17 cellular contexts compared by ENCODE assay signal in the genomic region with DNA sequence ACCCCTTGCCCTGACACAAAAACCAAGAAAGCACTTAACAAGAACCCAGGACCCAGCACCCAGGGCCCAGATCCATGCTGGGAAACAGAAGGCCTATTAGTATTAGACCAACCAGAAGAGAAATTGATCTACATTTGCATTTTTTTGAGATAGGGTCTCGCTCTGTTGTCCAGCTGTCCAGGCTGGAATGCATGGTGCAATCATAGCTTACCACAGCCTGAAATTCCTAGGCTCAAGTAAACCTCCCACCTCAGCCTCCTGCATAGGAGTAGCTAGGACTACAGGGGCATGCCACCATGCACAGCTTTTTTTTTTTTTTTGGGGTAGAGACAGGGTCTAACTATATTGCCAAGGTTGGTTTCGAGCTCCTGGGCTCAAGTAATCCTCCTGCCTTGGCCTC. TPM values are rescaled to one million over a fixed set of nuclear protein-coding genes. Genes with fewer than 3 reads are reported as not detected.
DNase-seq lines count a peak whose midpoint lies in the region; ATAC-seq, FAIRE-seq and TF ChIP-seq lines count a peak whose summit lies in the region.
"Had no signal": no experiment of that assay in that cellular context is flagged by ENCODE, and none has a peak within 500 bp of the region (broad histone marks: within the 10 kb centered on the region; RNA-seq: fewer than 3 reads in every experiment).

No MANE protein-coding gene starts in this region.

- peak overlapping the region; percentile 90 to 97 for H3K27ac ChIP-seq in A549
- H3K27ac ChIP-seq in CD4-positive, CD25-positive, alpha-beta regulatory T cell (ENCODE audit: insufficient read depth, low read length, poor library complexity, severe bottlenecking): no peak overlapping the region

- 98% methylated on average over 2 of the region's 2 CpGs for WGBS in A549 (ENCODE audit: missing lambda C conversion rate)

- H3K4me1 Mint-ChIP-seq in CD4-positive, CD25-positive, alpha-beta regulatory T cell: peaks cover 18 to 94% (median 78%) of the 10 kb centered on the region in 4 donors
- peaks cover 93% of the 10 kb centered on the region for H3K4me1 Mint-ChIP-seq in activated T-helper 1 cell treated with anti-CD3 and anti-CD28 coated beads, Interleukin-12 subunit alpha, Interleukin-12 subunit beta, Interleukin-2, Interleukin-4 antibody, amounts not matched to agents 30 ng/mL and 10 ng/mL and 1 ng/mL, durations not matched to agents 14 hours and 24 hours and 36 hours (ENCODE audit: low read depth)
- peaks cover 77 to 97% (median 87%) of the 10 kb centered on the region in 3 donors for H3K4me1 Mint-ChIP-seq in naive B cell

- H3K27me3 Mint-ChIP-seq in CD4-positive, CD25-positive, alpha-beta regulatory T cell: no peaks in the 10 kb centered on the region
- no peaks in the 10 kb centered on the region for H3K27me3 Mint-ChIP-seq in activated T-helper 1 cell treated with anti-CD3 and anti-CD28 coated beads, Interleukin-12 subunit alpha, Interleukin-12 subunit beta, Interleukin-2, Interleukin-4 antibody, amounts not matched to agents 30 ng/mL and 10 ng/mL and 1 ng/mL, durations not matched to agents 14 hours and 24 hours and 36 hours (ENCODE audit: insufficient read depth)
- no peaks in the 10 kb centered on the region for H3K27me3 Mint-ChIP-seq in naive B cell

- peak overlapping the region; percentile 87; the same call in 2 of the 3 replicates for H3K4me2 ChIP-seq in A549

- no peak for TF ChIP-seq CTCF in A549 (IDR thresholded peaks at IDR 0.05)

- no peak for ATAC-seq in A549
- no peak for ATAC-seq in CD4-positive, CD25-positive, alpha-beta regulatory T cell (ENCODE audit: low read depth in 2 of 2)
- ATAC-seq in naive B cell (ENCODE audit: low read depth in 2 of 2): no peak
- ATAC-seq: gastroesophageal sphincter, mucosa of descending colon had no signal

- no peaks in the 10 kb centered on the region for H3K36me3 ChIP-seq in CD4-positive, CD25-positive, alpha-beta regulatory T cell (ENCODE audit: control insufficient read depth, insufficient read depth, low read length)

- H3K9me3 ChIP-seq in A549: no peaks in the 10 kb centered on the region
- H3K9me3 ChIP-seq in CD4-positive, CD25-positive, alpha-beta regulatory T cell (ENCODE audit: control insufficient read depth in 2 of 2, low read length in 2 of 2): no peaks in the 10 kb centered on the region
- H3K9me3 ChIP-seq: gastroesophageal sphincter, mucosa of descending colon had no signal

- no peak for TF ChIP-seq EP300 in A549 (IDR thresholded peaks at IDR 0.05)

- no peaks in the 10 kb centered on the region for H3K27me3 ChIP-seq in CD4-positive, CD25-positive, alpha-beta regulatory T cell (ENCODE audit: control insufficient read depth, insufficient read depth, low read length)
- H3K27me3 ChIP-seq: gastroesophageal sphincter had no signal

- no peaks in the 10 kb centered on the region for H3K9me3 Mint-ChIP-seq in CD4-positive, CD25-positive, alpha-beta regulatory T cell
- no peaks in the 10 kb centered on the region for H3K9me3 Mint-ChIP-seq in activated T-helper 1 cell treated with anti-CD3 and anti-CD28 coated beads, Interleukin-12 subunit alpha, Interleukin-12 subunit beta, Interleukin-2, Interleukin-4 antibody, amounts not matched to agents 30 ng/mL and 10 ng/mL and 1 ng/mL, durations not matched to agents 14 hours and 24 hours and 36 hours
- peaks cover 0 to 1% (median 0%) of the 10 kb centered on the region in 7 donors for H3K9me3 Mint-ChIP-seq in naive B cell

- POLR2A ChIA-PET in A549 (lab: Yijun Ruan, JAX): no interaction called here

- H3K36me3 Mint-ChIP-seq in CD4-positive, CD25-positive, alpha-beta regulatory T cell: peaks cover 12% of the 10 kb centered on the region
- peaks cover 18% of the 10 kb centered on the region for H3K36me3 Mint-ChIP-seq in activated T-helper 1 cell treated with anti-CD3 and anti-CD28 coated beads, Interleukin-12 subunit alpha, Interleukin-12 subunit beta, Interleukin-2, Interleukin-4 antibody, amounts not matched to agents 30 ng/mL and 10 ng/mL and 1 ng/mL, durations not matched to agents 14 hours and 24 hours and 36 hours (ENCODE audit: low read depth)
- peaks cover 8 to 10% of the 10 kb centered on the region in 2 donors for H3K36me3 Mint-ChIP-seq in naive B cell

- H3K27ac Mint-ChIP-seq in CD4-positive, CD25-positive, alpha-beta regulatory T cell: peak overlapping the region in 2 of 3 donors; percentile 43 to 57
- peak overlapping the region; percentile 75 for H3K27ac Mint-ChIP-seq in activated T-helper 1 cell treated with anti-CD3 and anti-CD28 coated beads, Interleukin-12 subunit alpha, Interleukin-12 subunit beta, Interleukin-2, Interleukin-4 antibody, amounts not matched to agents 30 ng/mL and 10 ng/mL and 1 ng/mL, durations not matched to agents 14 hours and 24 hours and 36 hours
- peak overlapping the region in 4 of 6 donors; percentile 42 to 85 (median 62) for H3K27ac Mint-ChIP-seq in naive B cell

- H3K4me3 ChIP-seq in A549: no peak overlapping the region
- no peak overlapping the region for H3K4me3 ChIP-seq in CD4-positive, CD25-positive, alpha-beta regulatory T cell (ENCODE audit: low read depth, low read length)
- H3K4me3 ChIP-seq: gastroesophageal sphincter, mucosa of descending colon had no signal

- peaks cover 78% of the 10 kb centered on the region for H3K4me1 ChIP-seq in A549
- peaks cover 86% of the 10 kb centered on the region for H3K4me1 ChIP-seq in CD4-positive, CD25-positive, alpha-beta regulatory T cell (ENCODE audit: control insufficient read depth, insufficient read depth, low read length, poor library complexity, severe bottlenecking)

- TF ChIP-seq RAD21 in A549 (conservative IDR thresholded peaks at IDR 0.05 in 1 of 2, IDR thresholded peaks at IDR 0.05 in 1 of 2): no peak

- DNase-seq in A549 (ENCODE audit: low read depth in 1 of 2, low spot score in 1 of 2): no peak
- no peak for DNase-seq in CD4-positive, CD25-positive, alpha-beta regulatory T cell
- no peak for DNase-seq in activated T-helper 1 cell treated with anti-CD3 and anti-CD28 coated beads, Interleukin-12 subunit alpha, Interleukin-12 subunit beta, Interleukin-2, Interleukin-4 antibody, amounts not matched to agents 30 ng/mL and 10 ng/mL and 1 ng/mL, durations not matched to agents 14 hours and 24 hours and 36 hours (ENCODE audit: low spot score)
- DNase-seq in naive B cell: no peak
- no peak for DNase-seq in middle frontal gyrus (ENCODE audit: extremely low spot score, low spot score)
- no peak for DNase-seq in NCI-H1694 treated with DMSO at 0.1 percent for 48 hours (lab: John Stamatoyannopoulos, UW)
- no peak for DNase-seq in NCI-H2081 treated with DMSO at 0.1 percent for 48 hours (lab: John Stamatoyannopoulos, UW)
- no peak for DNase-seq in NCI-H2196 (lab: John Stamatoyannopoulos, UW; ENCODE audit: unreplicated experiment)
- DNase-seq: activated CD4-positive, alpha-beta T cell treated with anti-CD3 and anti-CD28 coated beads for 4 hours; activated gamma-delta T cell treated with Interleukin-2 at 50 U/mL for 16 hours; C1 segment of cervical spinal cord; islet precursor cell; mucosa of descending colon; stimulated activated CD8-positive, alpha-beta memory T cell treated with anti-CD3 and anti-CD28 coated beads, Interleukin-4, amount 100 ng/mL, for 48 hours; SW 1271 had no signal

- CTCF ChIA-PET in A549 (lab: Yijun Ruan, JAX): interaction anchor here (0.8 to 3.9 kb wide), 2 partner anchors 15 to 27 kb away, joined by 3 to 27 read pairs; no protein-coding TSS in a partner anchor

- intact Hi-C loops in activated T-helper 1 cell treated with anti-CD3 and anti-CD28 coated beads, Interleukin-12 subunit alpha, Interleukin-12 subunit beta, Interleukin-2, Interleukin-4 antibody, amounts not matched to agents 30 ng/mL and 10 ng/mL and 1 ng/mL, durations not matched to agents 14 hours and 24 hours and 36 hours (cut with micrococcal nuclease): no loop called here

- no peak for FAIRE-seq in A549 (lab: Jason Lieb, UNC)
- FAIRE-seq: G401.6 had no signal

- TF ChIP-seq POLR2A in A549 (IDR thresholded peaks at IDR 0.05; ENCODE audit: low read length): no peak

- H3K4me3 Mint-ChIP-seq in CD4-positive, CD25-positive, alpha-beta regulatory T cell: peak overlapping the region in 3 of 4 donors; percentile 46 to 75 (median 59)
- peak overlapping the region; percentile 23 for H3K4me3 Mint-ChIP-seq in activated T-helper 1 cell treated with anti-CD3 and anti-CD28 coated beads, Interleukin-12 subunit alpha, Interleukin-12 subunit beta, Interleukin-2, Interleukin-4 antibody, amounts not matched to agents 30 ng/mL and 10 ng/mL and 1 ng/mL, durations not matched to agents 14 hours and 24 hours and 36 hours
- H3K4me3 Mint-ChIP-seq in naive B cell: peak overlapping the region in 6 of 8 donors; percentile 10 to 79 (median 36)

TF ChIP-seq in A549, 52 proteins besides CTCF, POLR2A, EP300 and RAD21 (continues in another document):
- TF ChIP-seq RFX5 (IDR thresholded peaks at IDR 0.05) (no peak), CHD2 (IDR thresholded peaks at IDR 0.05; ENCODE audit: low read length, partially characterized antibody) (no peak)

RNA-seq across cellular contexts. Expression of gene CCDC12, which starts 26.4 kb away (rescaled TPM):
- 21.7 and 34.8 TPM in 2 replicates for polyA plus RNA-seq in A549 (2011; rRNA removed)
- polyA plus RNA-seq in A549 (2012; cell fraction: cytosol; rRNA removed): 53.8 and 83.7 TPM in 2 replicates
- polyA plus RNA-seq in A549 (2012; cell fraction: nucleus; rRNA removed): 44.0 and 54.7 TPM in 2 replicates
- 74.2 to 81.0 TPM (median 79.2 TPM) in 3 replicates for polyA plus RNA-seq in A549 (2017; fragmentation: RNase III; extraction: RNeasy Plus Mini Kit Qiagen cat#74134 plus additional on column Dnase treatment)
- 30.5 and 33.9 TPM in 2 replicates for polyA minus RNA-seq in A549 (2011; rRNA and poly(A)+ RNA removed)
- 71.8 TPM for total RNA-seq in CD4-positive, CD25-positive, alpha-beta regulatory T cell
- 100 to 1,000 TPM in 3 of 4 donors, 10 to 100 TPM in 1; 90.4 to 116 (median 106) TPM for polyA plus RNA-seq in CD4-positive, CD25-positive, alpha-beta regulatory T cell
- 68.7 and 69.1 TPM in 2 replicates for total RNA-seq in activated T-helper 1 cell treated with anti-CD3 and anti-CD28 coated beads, Interleukin-12 subunit alpha, Interleukin-12 subunit beta, Interleukin-2, Interleukin-4 antibody, amounts not matched to agents 30 ng/mL and 10 ng/mL and 1 ng/mL, durations not matched to agents 14 hours and 24 hours and 36 hours
- polyA plus RNA-seq in naive B cell (ENCODE audit: low read depth in 6 of 6): 100 to 1,000 TPM; 119 to 157 (median 123) TPM

RNA-seq across cellular contexts. Expression of gene NBEAL2, which starts 29.3 kb away (rescaled TPM):
- polyA plus RNA-seq in A549 (2011; rRNA removed) (9.6 and 13.3 TPM in 2 replicates), A549 (2017; fragmentation: RNase III; extraction: RNeasy Plus Mini Kit Qiagen cat#74134 plus additional on column Dnase treatment) (43.4 to 54.0 TPM (median 47.3 TPM) in 3 replicates), naive B cell (ENCODE audit: low read depth in 6 of 6) (1 to 10 TPM in 4 of 6 donors, under 1 TPM in 1, not detected in 1; 0.34 to 2.2 (median 1.5) TPM)
- polyA plus RNA-seq in A549 (2012; cell fraction: cytosol; rRNA removed): 45.5 and 60.4 TPM in 2 replicates
- 409 and 469 TPM in 2 replicates for polyA plus RNA-seq in A549 (2012; cell fraction: nucleus; rRNA removed)
- polyA minus RNA-seq in A549 (2011; rRNA and poly(A)+ RNA removed): 14.9 and 24.5 TPM in 2 replicates
- 429 TPM for total RNA-seq in CD4-positive, CD25-positive, alpha-beta regulatory T cell
- polyA plus RNA-seq in CD4-positive, CD25-positive, alpha-beta regulatory T cell: 10 to 100 TPM in 2 of 4 donors, 1 to 10 TPM in 2; 4.7 to 13.5 (median 8.6) TPM
- total RNA-seq in activated T-helper 1 cell treated with anti-CD3 and anti-CD28 coated beads, Interleukin-12 subunit alpha, Interleukin-12 subunit beta, Interleukin-2, Interleukin-4 antibody, amounts not matched to agents 30 ng/mL and 10 ng/mL and 1 ng/mL, durations not matched to agents 14 hours and 24 hours and 36 hours: 118 and 119 TPM in 2 replicates
